Comparison of ENCODE assay signal across 18 cellular contexts in the genomic region with DNA sequence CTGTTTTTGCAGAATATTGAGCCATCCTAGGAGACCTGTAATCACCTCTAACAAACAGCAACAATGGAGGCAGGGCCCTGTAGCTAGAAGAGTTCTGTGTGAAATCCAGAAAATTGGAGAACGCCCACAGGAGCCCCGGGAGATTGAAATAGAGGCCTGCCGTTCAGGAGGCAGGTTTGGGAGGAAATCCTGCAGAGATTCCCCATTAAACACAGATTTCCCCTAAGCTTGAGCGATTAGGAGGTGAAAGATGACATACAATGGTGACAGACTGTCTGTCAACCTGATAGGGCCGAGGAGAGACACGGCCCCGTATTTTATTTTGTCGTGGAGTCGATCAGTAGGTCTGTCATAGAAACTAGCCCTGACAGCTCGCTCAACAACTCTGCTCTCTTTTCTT. TPM values are rescaled to one million over a fixed set of nuclear protein-coding genes. Genes with fewer than 3 reads are reported as not detected.
DNase-seq lines count a peak whose midpoint lies in the region; ATAC-seq and TF ChIP-seq lines count a peak whose summit lies in the region.
"Had no signal": no experiment of that assay in that cellular context is flagged by ENCODE, and none has a peak within 500 bp of the region (broad histone marks: within the 10 kb centered on the region; RNA-seq: fewer than 3 reads in every experiment).

No MANE protein-coding gene starts in this region.

- peaks cover 8% of the 10 kb centered on the region for H3K36me3 Mint-ChIP-seq in T-helper 2 cell treated with Interferon-gamma antibody and Interleukin-4, amounts not matched to agents 5 μg/mL and 100 μg/mL, for 36 hours (ENCODE audit: low read depth)
- peaks cover 8% of the 10 kb centered on the region for H3K36me3 Mint-ChIP-seq in activated T-helper 17 cell treated with anti-CD3 and anti-CD28 coated beads, Interleukin-2, amount 50 U/mL, for 72 hours (ENCODE audit: low read depth)

- POLR2A ChIA-PET in RWPE1 (lab: Yijun Ruan, JAX; ENCODE audit: low non-redundant PET) (no interaction called here), GM10248 (lab: Yijun Ruan, JAX) (no interaction called here)

- H3K4me1 ChIP-seq in mesendoderm (ENCODE audit: control insufficient read depth, low read depth, low read length) (peaks cover 16% of the 10 kb centered on the region), spleen (peaks cover 0 to 18% (median 9%) of the 10 kb centered on the region in 6 donors)

- H3K27ac Mint-ChIP-seq in T-helper 2 cell treated with Interferon-gamma antibody and Interleukin-4, amounts not matched to agents 5 μg/mL and 100 μg/mL, for 36 hours, result peak overlapping the region; percentile 22
- H3K27ac Mint-ChIP-seq in activated T-helper 17 cell treated with anti-CD3 and anti-CD28 coated beads, Interleukin-2, amount 50 U/mL, for 72 hours, result peak overlapping the region; percentile 73
- H3K27ac Mint-ChIP-seq: H9 had no signal

- CTCF ChIA-PET in RWPE1 (lab: Yijun Ruan, JAX), result interaction anchor here (0.7 kb wide), 1 partner anchor 33 kb away, joined by 3 read pairs; no protein-coding TSS in a partner anchor
- CTCF ChIA-PET in GM10248 (lab: Yijun Ruan, JAX), result interaction anchor here (1.0 to 2.7 kb wide), 5 partner anchors 18 to 468 kb away, joined by 3 to 14 read pairs (median 4); a partner anchor contains a TSS

- H3K36me3 ChIP-seq in mesendoderm (ENCODE audit: control insufficient read depth, insufficient read depth, low read length), result no peaks in the 10 kb centered on the region
- H3K36me3 ChIP-seq in spleen, result peaks cover 0 to 19% (median 0%) of the 10 kb centered on the region in 6 donors

- H3K9me3 ChIP-seq in spleen, result no peaks in the 10 kb centered on the region

- H3K23ac ChIP-seq in mesendoderm (ENCODE audit: low read length), result no peak overlapping the region

- no peak overlapping the region for H4K5ac ChIP-seq in mesendoderm (ENCODE audit: low read length)

- no peak overlapping the region for H3K9ac ChIP-seq in mesendoderm (ENCODE audit: low read length)

- WGBS in mesendoderm (ENCODE audit: extremely low coverage, insufficient coverage, low lambda C conversion rate), result no CpG with 5 or more reads among the region's 10 CpGs
- WGBS in spleen, 5 donors, result 78 to 84% (median 81%) methylated on average over 10 of the region's 10 CpGs

- no peak overlapping the region for H2BK5ac ChIP-seq in mesendoderm (ENCODE audit: low read length)

- H2BK120ac ChIP-seq in mesendoderm (ENCODE audit: low read depth, low read length), result no peak overlapping the region

- H3K4me2 ChIP-seq in mesendoderm (ENCODE audit: low read length), result no peak overlapping the region
- H3K4me2 ChIP-seq: PC-9 had no signal

- no peak overlapping the region for H3K4me3 ChIP-seq in mesendoderm (ENCODE audit: low read length)
- H3K4me3 ChIP-seq in spleen, result no peak overlapping the region
- H3K4me3 ChIP-seq: PC-9 had no signal

- no peak for TF ChIP-seq POLR2A in spleen (IDR thresholded peaks at IDR 0.05)

- H3K79me1 ChIP-seq in mesendoderm (ENCODE audit: low read length), result no peaks in the 10 kb centered on the region

- peaks cover 17% of the 10 kb centered on the region for H3K4me1 Mint-ChIP-seq in T-helper 2 cell treated with Interferon-gamma antibody and Interleukin-4, amounts not matched to agents 5 μg/mL and 100 μg/mL, for 36 hours (ENCODE audit: low read depth)
- H3K4me1 Mint-ChIP-seq in activated T-helper 17 cell treated with anti-CD3 and anti-CD28 coated beads, Interleukin-2, amount 50 U/mL, for 72 hours, result peaks cover 5% of the 10 kb centered on the region

- H3K27me3 ChIP-seq in mesendoderm (ENCODE audit: insufficient read depth, low read length, poor library complexity) (no peaks in the 10 kb centered on the region), spleen (replicated peaks in 1 of 7) (no peaks in the 10 kb centered on the region)

- H3K27ac ChIP-seq in mesendoderm (ENCODE audit: low read depth, low read length) (peak overlapping the region; percentile 67), spleen (no peak overlapping the region), RWPE1 (no peak overlapping the region)
- H3K27ac ChIP-seq: PC-9 had no signal

- intact Hi-C loops in spleen (cut with DNase I; ENCODE audit: low total_unique reads), result no loop called here

- no peak overlapping the region for H3K18ac ChIP-seq in mesendoderm (ENCODE audit: low read length)

- ATAC-seq in activated T-helper 17 cell treated with anti-CD3 and anti-CD28 coated beads, Interleukin-2, amount 50 U/mL, for 72 hours (replicated peaks), result no peak
- ATAC-seq: HepG2 had no signal

- no peak overlapping the region for H2AK5ac ChIP-seq in mesendoderm (ENCODE audit: low read length)

- H3K9me3 Mint-ChIP-seq in T-helper 2 cell treated with Interferon-gamma antibody and Interleukin-4, amounts not matched to agents 5 μg/mL and 100 μg/mL, for 36 hours, result no peaks in the 10 kb centered on the region
- no peaks in the 10 kb centered on the region for H3K9me3 Mint-ChIP-seq in activated T-helper 17 cell treated with anti-CD3 and anti-CD28 coated beads, Interleukin-2, amount 50 U/mL, for 72 hours
- H3K9me3 Mint-ChIP-seq: CD14-positive monocyte, H9 had no signal

- no peak overlapping the region for H3K4ac ChIP-seq in mesendoderm (ENCODE audit: low read depth, low read length)

- DNase-seq in T-helper 2 cell treated with Interferon-gamma antibody and Interleukin-4, amounts not matched to agents 5 μg/mL and 100 μg/mL, for 36 hours (ENCODE audit: low spot score), result no peak
- DNase-seq in T-helper 2 cell, result no peak
- DNase-seq in mesendoderm, result no peak
- DNase-seq in spleen, result peak; percentile 12
- DNase-seq in NCI-H526 (lab: John Stamatoyannopoulos, UW), result no peak
- DNase-seq in RWPE1 (ENCODE audit: low spot score), result no peak
- no peak for DNase-seq in GM10248 (ENCODE audit: extremely low spot score)
- DNase-seq: 8988T, COR-L47, H9, Karpas-422, NCI-H1417 treated with DMSO at 0.1 percent for 48 hours, NCI-H2029 treated with DMSO at 0.1 percent for 48 hours, NCI-H524 treated with DMSO at 0.1 percent for 48 hours, PC-9 had no signal

- no peak overlapping the region for H2BK15ac ChIP-seq in mesendoderm (replicated peaks; ENCODE audit: low read depth)

- H3K4me3 Mint-ChIP-seq in T-helper 2 cell treated with Interferon-gamma antibody and Interleukin-4, amounts not matched to agents 5 μg/mL and 100 μg/mL, for 36 hours, result no peak overlapping the region
- H3K4me3 Mint-ChIP-seq in activated T-helper 17 cell treated with anti-CD3 and anti-CD28 coated beads, Interleukin-2, amount 50 U/mL, for 72 hours, result no peak overlapping the region
- H3K4me3 Mint-ChIP-seq: CD14-positive monocyte, H9 had no signal

- peaks cover 14% of the 10 kb centered on the region for H3K27me3 Mint-ChIP-seq in T-helper 2 cell treated with Interferon-gamma antibody and Interleukin-4, amounts not matched to agents 5 μg/mL and 100 μg/mL, for 36 hours (ENCODE audit: low read depth)
- peaks cover 6% of the 10 kb centered on the region for H3K27me3 Mint-ChIP-seq in activated T-helper 17 cell treated with anti-CD3 and anti-CD28 coated beads, Interleukin-2, amount 50 U/mL, for 72 hours

- H4K8ac ChIP-seq in mesendoderm (ENCODE audit: low read depth, low read length), result no peak overlapping the region

- TF ChIP-seq CTCF in spleen (IDR thresholded peaks at IDR 0.05 in 8 of 11, conservative IDR thresholded peaks at IDR 0.05 in 3 of 11) (no peak), RWPE1 (conservative IDR thresholded peaks at IDR 0.05; ENCODE audit: low read depth) (no peak), GM10248 (IDR thresholded peaks at IDR 0.05; ENCODE audit: control extremely low read depth, extremely low read depth, low read depth, missing control alignments) (no peak)

- no peaks in the 10 kb centered on the region for H3K79me2 ChIP-seq in mesendoderm (ENCODE audit: control insufficient read depth, insufficient read depth, low read length)

- no peak overlapping the region for H3K56ac ChIP-seq in mesendoderm (ENCODE audit: low read length)

RNA-seq across cellular contexts. Expression of a gene that starts 18.2 kb away (rescaled TPM):
- 100 to 1,000 TPM; 139 to 216 TPM for total RNA-seq in activated T-helper 17 cell treated with anti-CD3 and anti-CD28 coated beads, Interleukin-2, amount 50 U/mL, for 72 hours
- polyA plus RNA-seq in mesendoderm (2013, experiment 1 of 2), result 56.8 TPM
- 57.6 TPM for polyA plus RNA-seq in mesendoderm (2013, experiment 2 of 2)
- total RNA-seq in spleen, result 100 to 1,000 TPM; 216 to 380 (median 235) TPM
- polyA plus RNA-seq in spleen, result 1,000 to 10,000 TPM in 1 of 3 donors, 100 to 1,000 TPM in 2; 328 to 1,020 (median 665) TPM

RNA-seq across cellular contexts. Expression of a gene that starts 31.5 kb away (rescaled TPM):
- total RNA-seq in activated T-helper 17 cell treated with anti-CD3 and anti-CD28 coated beads, Interleukin-2, amount 50 U/mL, for 72 hours, result not detected
- 0.03 TPM for polyA plus RNA-seq in mesendoderm (2013, experiment 1 of 2)
- polyA plus RNA-seq in mesendoderm (2013, experiment 2 of 2), result 0.03 TPM
- total RNA-seq in spleen, result not detected
- under 1 TPM in 1 of 3 donors, not detected in 2; 0.16 TPM for polyA plus RNA-seq in spleen
- total RNA-seq: H9 had no signal
- polyA plus RNA-seq: CD14-positive monocyte had no signal

RNA-seq across cellular contexts. Expression of a gene that starts 47.8 kb away (rescaled TPM):
- total RNA-seq in activated T-helper 17 cell treated with anti-CD3 and anti-CD28 coated beads, Interleukin-2, amount 50 U/mL, for 72 hours, result 10 to 100 TPM; 18.0 to 33.7 TPM
- 2.6 TPM for polyA plus RNA-seq in mesendoderm (2013, experiment 1 of 2)
- polyA plus RNA-seq in mesendoderm (2013, experiment 2 of 2), result 2.9 TPM
- 10 to 100 TPM; 23.6 to 28.9 (median 28.1) TPM for total RNA-seq in spleen
- 10 to 100 TPM in 1 of 3 donors, 1 to 10 TPM in 2; 6.1 to 13.0 (median 8.5) TPM for polyA plus RNA-seq in spleen

RNA-seq across cellular contexts. Expression of a gene that starts 48.4 kb away (rescaled TPM):
- total RNA-seq in activated T-helper 17 cell treated with anti-CD3 and anti-CD28 coated beads, Interleukin-2, amount 50 U/mL, for 72 hours, result 1 to 10 TPM; 1.3 to 2.0 TPM
- polyA plus RNA-seq in mesendoderm (2013, experiment 1 of 2), result 0.07 TPM
- 0.08 TPM for polyA plus RNA-seq in mesendoderm (2013, experiment 2 of 2)
- 10 to 100 TPM in 3 of 7 donors, 1 to 10 TPM in 4; 6.0 to 15.0 (median 9.0) TPM for total RNA-seq in spleen
- polyA plus RNA-seq in spleen, result 1 to 10 TPM; 7.3 to 9.6 (median 8.5) TPM

RNA-seq across cellular contexts. Expression of a gene that starts 59.0 kb away (rescaled TPM):
- total RNA-seq in activated T-helper 17 cell treated with anti-CD3 and anti-CD28 coated beads, Interleukin-2, amount 50 U/mL, for 72 hours, result 10 to 100 TPM; 77.7 to 91.8 TPM
- polyA plus RNA-seq in mesendoderm (2013, experiment 1 of 2), result 110 TPM
- 112 TPM for polyA plus RNA-seq in mesendoderm (2013, experiment 2 of 2)
- 100 to 1,000 TPM; 111 to 242 (median 142) TPM for total RNA-seq in spleen
- polyA plus RNA-seq in spleen, result 10 to 100 TPM; 21.2 to 59.5 (median 25.7) TPM
